21 cellular contexts compared by ENCODE assay signal in the genomic region with DNA sequence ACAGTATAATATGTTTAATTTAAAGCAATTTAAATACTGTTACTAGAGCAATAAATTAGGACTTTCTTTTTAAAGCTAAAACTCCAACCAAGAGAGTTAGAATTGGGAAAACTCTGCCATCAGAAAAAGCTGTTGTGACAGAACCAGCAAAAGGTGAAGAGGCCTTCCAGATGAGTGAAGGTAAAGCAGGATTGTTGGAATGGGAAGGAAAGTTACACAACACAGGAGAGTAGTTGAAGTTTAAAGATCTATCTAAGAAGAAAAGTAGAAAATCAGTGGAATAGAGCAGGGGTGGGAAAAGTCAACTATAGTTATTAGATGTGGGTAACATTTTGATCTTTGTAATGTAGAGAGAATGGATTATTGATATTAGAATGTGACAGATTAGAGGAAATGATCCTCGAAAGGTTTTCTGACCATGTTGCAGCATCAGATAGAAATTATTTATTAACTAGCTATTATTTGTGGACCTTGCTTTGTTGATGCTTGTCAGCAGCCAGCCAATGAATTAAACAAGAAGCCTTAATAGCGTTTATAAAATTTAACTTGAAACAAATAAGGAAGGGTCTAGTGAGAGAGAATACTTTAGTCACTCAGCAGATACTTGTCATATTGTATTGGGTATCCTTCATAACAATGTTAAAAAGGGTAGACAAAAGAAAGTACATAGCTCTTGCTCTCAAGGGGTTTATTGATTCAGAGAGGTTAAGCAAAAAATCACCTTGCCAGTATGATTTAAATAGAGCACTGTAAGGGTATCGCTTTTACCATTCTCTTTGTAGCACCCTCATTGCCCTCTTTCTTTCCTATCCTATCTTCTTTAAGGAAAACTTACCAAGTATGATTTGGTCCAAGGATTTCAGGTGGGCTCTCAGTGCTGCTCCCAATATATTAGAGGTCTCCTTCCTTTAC. TPM values are rescaled to one million over a fixed set of nuclear protein-coding genes. Genes with fewer than 3 reads are reported as not detected.
DNase-seq lines count a peak whose midpoint lies in the region; ATAC-seq, FAIRE-seq and TF ChIP-seq lines count a peak whose summit lies in the region.
"Had no signal": no experiment of that assay in that cellular context is flagged by ENCODE, and none has a peak within 500 bp of the region (broad histone marks: within the 10 kb centered on the region; RNA-seq: fewer than 3 reads in every experiment).

No MANE protein-coding gene starts in this region.

- no peaks in the 10 kb centered on the region for H3K27me3 Mint-ChIP-seq in CD8-positive, alpha-beta memory T cell
- no peaks in the 10 kb centered on the region for H3K27me3 Mint-ChIP-seq in activated CD4-positive, alpha-beta T cell treated with anti-CD3 and anti-CD28 coated beads, Interleukin-2, amount 10 ng/mL, durations not matched to agents 7 days and 5 days
- H3K27me3 Mint-ChIP-seq: CD4-positive, alpha-beta memory T cell had no signal

- H3K79me2 ChIP-seq in HepG2 (ENCODE audit: insufficient read depth, low read length) = no peaks in the 10 kb centered on the region

- CTCF ChIA-PET in CD8-positive, alpha-beta memory T cell (lab: Charles Lee) = no interaction called here
- CTCF ChIA-PET in HEK293 (lab: Yijun Ruan, JAX) = interaction anchor here (1.1 kb wide), 1 partner anchor 33 kb away, joined by 3 read pairs; no protein-coding TSS in a partner anchor
- CTCF ChIA-PET in HepG2 (lab: Yijun Ruan, JAX; ENCODE audit: low intra/inter-chr PET ratio, low total read pairs) = no interaction called here
- CTCF ChIA-PET in activated CD4-positive, alpha-beta T cell treated with anti-CD3 and anti-CD28 coated beads, Interleukin-2, amount 10 ng/mL, durations not matched to agents 7 days and 5 days (lab: Charles Lee) = interaction anchor here (0.6 to 1.1 kb wide), 3 partner anchors 29 to 159 kb away, joined by 3 read pairs; no protein-coding TSS in a partner anchor

- H3K36me3 Mint-ChIP-seq in CD8-positive, alpha-beta memory T cell = peaks cover 19 to 88% (median 29%) of the 10 kb centered on the region in 3 donors
- peaks cover 53% of the 10 kb centered on the region for H3K36me3 Mint-ChIP-seq in activated CD4-positive, alpha-beta T cell treated with anti-CD3 and anti-CD28 coated beads, Interleukin-2, amount 10 ng/mL, durations not matched to agents 7 days and 5 days (ENCODE audit: low read depth)

- no peak overlapping the region for H3K4me3 Mint-ChIP-seq in CD8-positive, alpha-beta memory T cell
- H3K4me3 Mint-ChIP-seq in activated CD4-positive, alpha-beta T cell treated with anti-CD3 and anti-CD28 coated beads, Interleukin-2, amount 10 ng/mL, durations not matched to agents 7 days and 5 days = no peak overlapping the region
- H3K4me3 Mint-ChIP-seq: CD4-positive, alpha-beta memory T cell; HFFc6 had no signal

- H3K27me3 ChIP-seq in CD8-positive, alpha-beta memory T cell (ENCODE audit: insufficient read depth, low read length, poor library complexity, severe bottlenecking) = no peaks in the 10 kb centered on the region
- H3K27me3 ChIP-seq in HepG2 (ENCODE audit: control insufficient read depth in 1 of 2, insufficient read depth in 2 of 2, low read length in 2 of 2) (no peaks in the 10 kb centered on the region), psoas muscle (ENCODE audit: insufficient read depth in 3 of 3, low read length in 2 of 3) (no peaks in the 10 kb centered on the region)
- H3K27me3 ChIP-seq: BE2C had no signal

- 97% methylated on average over 3 of the region's 3 CpGs for WGBS in HepG2 (ENCODE audit: low lambda C conversion rate)
- WGBS in psoas muscle, 3 donors = 96 to 99% (median 97%) methylated on average over 3 of the region's 3 CpGs

- H4K20me1 ChIP-seq in HepG2 (ENCODE audit: insufficient read depth, low read length) = no peaks in the 10 kb centered on the region

- H3K9me3 Mint-ChIP-seq in CD8-positive, alpha-beta memory T cell = no peaks in the 10 kb centered on the region
- H3K9me3 Mint-ChIP-seq in activated CD4-positive, alpha-beta T cell treated with anti-CD3 and anti-CD28 coated beads, Interleukin-2, amount 10 ng/mL, durations not matched to agents 7 days and 5 days = no peaks in the 10 kb centered on the region
- H3K9me3 Mint-ChIP-seq: CD4-positive, alpha-beta memory T cell; HFFc6 had no signal

- no peak overlapping the region for H3K4me3 ChIP-seq in CD8-positive, alpha-beta memory T cell (ENCODE audit: low read length)
- no peak overlapping the region for H3K4me3 ChIP-seq in HEK293 (ENCODE audit: low read depth, low read length)
- no peak overlapping the region for H3K4me3 ChIP-seq in HepG2 (replicated peaks in 1 of 3; ENCODE audit: insufficient read depth in 1 of 3, low read depth in 2 of 3, low read length in 3 of 3)
- H3K4me3 ChIP-seq in psoas muscle = no peak overlapping the region
- H3K4me3 ChIP-seq: A549, HAP-1 had no signal

- no peak for DNase-seq in CD8-positive, alpha-beta memory T cell
- DNase-seq in HepG2 (ENCODE audit: low spot score) (no peak), psoas muscle (no peak), LoVo (ENCODE audit: low spot score) (no peak), NCI-H128 (lab: John Stamatoyannopoulos, UW; ENCODE audit: unreplicated experiment) (no peak)
- DNase-seq in activated CD4-positive, alpha-beta T cell treated with anti-CD3 and anti-CD28 coated beads, Interleukin-2, amount 10 ng/mL, durations not matched to agents 7 days and 5 days = no peak
- DNase-seq: BE2C; CD4-positive, alpha-beta memory T cell; COR-L47; DMS153; DMS79 treated with DMSO at 0.1 percent for 48 hours; EL; HFFc6 had no signal

- no TSS peak for BruUV-seq in HepG2 (replicated peaks; lab: Mats Ljungman, UMichigan)

- no peak overlapping the region for H3K4me2 ChIP-seq in HepG2 (ENCODE audit: low read depth, low read length)
- H3K4me2 ChIP-seq: A549 had no signal

- TF ChIP-seq RAD21 in HepG2 (CRISPR knock-in tag; IDR thresholded peaks at IDR 0.05) = no peak

- H3K27ac ChIP-seq in CD8-positive, alpha-beta memory T cell (ENCODE audit: low read depth, low read length) = no peak overlapping the region
- H3K27ac ChIP-seq in HEK293 (ENCODE audit: extremely low read depth, low read depth, low read length) (no peak overlapping the region), HepG2 (ENCODE audit: extremely low read length, insufficient read depth, low read length) (no peak overlapping the region), psoas muscle (peak overlapping the region; percentile 12)
- H3K27ac ChIP-seq: A549, C4-2B, HL-60 had no signal

- no peak for FAIRE-seq in HepG2 (lab: Jason Lieb, UNC)
- FAIRE-seq: A549, G401.6, GM12891, H1 had no signal

- POLR2A ChIA-PET in CD8-positive, alpha-beta memory T cell (lab: Charles Lee) = no interaction called here
- POLR2A ChIA-PET in HEK293 (lab: Yijun Ruan, JAX) (no interaction called here), HepG2 (lab: Yijun Ruan, JAX) (no interaction called here)
- POLR2A ChIA-PET in activated CD4-positive, alpha-beta T cell treated with anti-CD3 and anti-CD28 coated beads, Interleukin-2, amount 10 ng/mL, durations not matched to agents 7 days and 5 days (lab: Charles Lee) = no interaction called here

- peaks cover 3 to 10% (median 7%) of the 10 kb centered on the region in 3 donors for H3K4me1 Mint-ChIP-seq in CD8-positive, alpha-beta memory T cell
- no peaks in the 10 kb centered on the region for H3K4me1 Mint-ChIP-seq in activated CD4-positive, alpha-beta T cell treated with anti-CD3 and anti-CD28 coated beads, Interleukin-2, amount 10 ng/mL, durations not matched to agents 7 days and 5 days

- no peak overlapping the region for H3K9ac ChIP-seq in HepG2 (ENCODE audit: insufficient read depth, low read depth, low read length)

- TF ChIP-seq CTCF in HEK293 (tag by site-specific recombination; IDR thresholded peaks at IDR 0.05) (no peak), HepG2 (CRISPR knock-in tag; IDR thresholded peaks at IDR 0.05) (no peak), psoas muscle (IDR thresholded peaks at IDR 0.05) (no peak)

- no peaks in the 10 kb centered on the region for H3K4me1 ChIP-seq in CD8-positive, alpha-beta memory T cell (ENCODE audit: insufficient read depth, low read length)
- H3K4me1 ChIP-seq in HEK293 (ENCODE audit: control insufficient read depth, insufficient read depth, low read length) (no peaks in the 10 kb centered on the region), HepG2 (ENCODE audit: insufficient read depth, low read length) (no peaks in the 10 kb centered on the region), psoas muscle (peaks cover 11% of the 10 kb centered on the region)
- H3K4me1 ChIP-seq: A549, BE2C, HAP-1 had no signal

- TF ChIP-seq POLR2A in HepG2 (IDR thresholded peaks at IDR 0.05; ENCODE audit: insufficient read depth in 1 of 2, low read depth in 2 of 2, low read length in 2 of 2) = no peak

- in situ Hi-C loops in HepG2 (cut with HindIII; ENCODE audit: extremely low pct_ligation_motif_present, low pct_unique_long_range_greater_than_20kb) = no loop called here

- no peaks in the 10 kb centered on the region for H3K9me3 ChIP-seq in CD8-positive, alpha-beta memory T cell (ENCODE audit: low read length)
- no peaks in the 10 kb centered on the region for H3K9me3 ChIP-seq in HEK293 (ENCODE audit: control insufficient read depth, insufficient read depth, low read depth, low read length)
- no peaks in the 10 kb centered on the region for H3K9me3 ChIP-seq in HepG2 (ENCODE audit: low read length)
- H3K9me3 ChIP-seq in psoas muscle = no peaks in the 10 kb centered on the region
- H3K9me3 ChIP-seq: A549, BE2C, HAP-1 had no signal

- H3K27ac Mint-ChIP-seq in CD8-positive, alpha-beta memory T cell = peak overlapping the region in 5 of 8 donors; percentile 9 to 67 (median 48)
- no peak overlapping the region for H3K27ac Mint-ChIP-seq in activated CD4-positive, alpha-beta T cell treated with anti-CD3 and anti-CD28 coated beads, Interleukin-2, amount 10 ng/mL, durations not matched to agents 7 days and 5 days
- H3K27ac Mint-ChIP-seq: HFFc6 had no signal

- TF ChIP-seq EP300 in HepG2 (IDR thresholded peaks at IDR 0.05; ENCODE audit: low read depth in 2 of 2, low read length in 2 of 2) (no peak), HepG2 (CRISPR knock-in tag; IDR thresholded peaks at IDR 0.05; ENCODE audit: borderline replicate concordance) (no peak)

- no peak overlapping the region for H2AFZ ChIP-seq in HepG2 (ENCODE audit: low read length)

- peaks cover 54% of the 10 kb centered on the region for H3K36me3 ChIP-seq in CD8-positive, alpha-beta memory T cell (ENCODE audit: insufficient read depth, low read length)
- H3K36me3 ChIP-seq in HEK293 (ENCODE audit: control insufficient read depth in 2 of 2, insufficient read depth in 1 of 2, low read length in 2 of 2) (peaks cover 66 to 89% of the 10 kb centered on the region in 2 experiments), HepG2 (replicated peaks in 1 of 2; ENCODE audit: control insufficient read depth in 1 of 2, insufficient read depth in 2 of 2, low read length in 2 of 2) (peaks cover 24 to 78% of the 10 kb centered on the region in 2 experiments), psoas muscle (ENCODE audit: insufficient read depth in 1 of 2, low read depth in 1 of 2) (peaks cover 0 to 98% of the 10 kb centered on the region in 2 donors)

- intact Hi-C loops in HepG2 (cut with micrococcal nuclease; ENCODE audit: unreplicated experiment) (no loop called here), psoas muscle (cut with DNase I) (loop anchor here in 1 of 2 donors (2.0 kb wide), 1 partner anchor 18 kb away; no protein-coding TSS in a partner anchor)

- ATAC-seq in HepG2 (no peak), psoas muscle (no peak)
- ATAC-seq: A549 had no signal

RNA-seq across cellular contexts. Expression of a gene that starts 24.6 kb away (rescaled TPM):
- total RNA-seq in CD8-positive, alpha-beta memory T cell = 1 to 10 TPM; 3.6 to 4.8 TPM
- polyA plus RNA-seq in CD8-positive, alpha-beta memory T cell = 3.9 TPM
- 0.15 and 0.17 TPM in 2 replicates for total RNA-seq in HepG2 (2016; rRNA removed; fragmentation: Illumina TruSeq; extraction: Trizol)
- total RNA-seq in HepG2 (2016; cell fraction: cytosol; rRNA removed; fragmentation: Illumina TruSeq; extraction: Trizol; ENCODE audit: low read depth) = 0.09 TPM in 1 of 2 replicates, not detected in the other
- 0.21 and 0.22 TPM in 2 replicates for total RNA-seq in HepG2 (2016; cell fraction: insoluble cytoplasmic fraction; rRNA removed; fragmentation: Illumina TruSeq; extraction: Trizol)
- total RNA-seq in HepG2 (2016; cell fraction: membrane; rRNA removed; fragmentation: Illumina TruSeq; extraction: Trizol) = 0.24 and 0.46 TPM in 2 replicates
- total RNA-seq in HepG2 (2016; cell fraction: nucleus; rRNA removed; fragmentation: Illumina TruSeq; extraction: Trizol) = 0.09 and 0.78 TPM in 2 replicates
- polyA plus RNA-seq in HepG2 (2011; rRNA removed) = 2.4 and 4.5 TPM in 2 replicates
- polyA plus RNA-seq in HepG2 (2011; cell fraction: cytosol; rRNA removed) = 1.8 and 2.1 TPM in 2 replicates
- polyA plus RNA-seq in HepG2 (2011; cell fraction: nucleus; rRNA removed) = 4.5 and 8.3 TPM in 2 replicates
- polyA plus RNA-seq in HepG2 (2012) = 6.7 and 10.7 TPM in 2 replicates
- 0.02 and 0.16 TPM in 2 replicates for polyA plus RNA-seq in HepG2 (2016; cell fraction: cytosol; fragmentation: Illumina TruSeq; extraction: Trizol; ENCODE audit: low read depth)
- polyA plus RNA-seq in HepG2 (2016; cell fraction: insoluble cytoplasmic fraction; fragmentation: Illumina TruSeq; extraction: Trizol; ENCODE audit: low read depth) = 0.29 and 0.50 TPM in 2 replicates
- 0.08 and 0.21 TPM in 2 replicates for polyA plus RNA-seq in HepG2 (2016; cell fraction: membrane; fragmentation: Illumina TruSeq; extraction: Trizol; ENCODE audit: low read depth)
- polyA plus RNA-seq in HepG2 (2016; cell fraction: nucleus; fragmentation: Illumina TruSeq; extraction: Trizol; ENCODE audit: insufficient read depth, low read depth) = 0.85 and 1.3 TPM in 2 replicates
- polyA minus RNA-seq in HepG2 (2011; rRNA and poly(A)+ RNA removed; ENCODE audit: low replicate concordance) = 1.7 and 9.6 TPM in 2 replicates
- polyA minus RNA-seq in HepG2 (2011; cell fraction: cytosol; rRNA and poly(A)+ RNA removed) = 2.0 and 5.3 TPM in 2 replicates
- 5.9 and 8.8 TPM in 2 replicates for polyA minus RNA-seq in HepG2 (2011; cell fraction: nucleus; rRNA and poly(A)+ RNA removed)
- 100 to 1,000 TPM; 109 to 208 (median 118) TPM for total RNA-seq in psoas muscle
- polyA plus RNA-seq in psoas muscle = 10 to 100 TPM; 38.3 to 67.1 (median 55.8) TPM
- under 1 TPM; 0.12 TPM for total RNA-seq in activated CD4-positive, alpha-beta T cell treated with anti-CD3 and anti-CD28 coated beads, Interleukin-2, amount 10 ng/mL, durations not matched to agents 7 days and 5 days
- polyA plus RNA-seq: CD4-positive, alpha-beta memory T cell had no signal

Comparison
In these comparisons a context has a peak if more than half of its experiments do, and no peak if none do; other contexts are left out.
1. RNA of a gene that starts 24.6 kb away (total RNA-seq): 109 to 208 TPM in psoas muscle; 3.6 to 4.8 TPM in CD8-positive, alpha-beta memory T cell, 0.09 to 0.78 TPM in HepG2 and 0.12 TPM in activated CD4-positive, alpha-beta T cell treated with anti-CD3 and anti-CD28 coated beads, Interleukin-2, amount 10 ng/mL, durations not matched to agents 7 days and 5 days; every median in the first group is over 10 times any median in the second.
2. CTCF ChIA-PET loops: an anchor here in HEK293 (1.1 kb wide) and activated CD4-positive, alpha-beta T cell treated with anti-CD3 and anti-CD28 coated beads, Interleukin-2, amount 10 ng/mL, durations not matched to agents 7 days and 5 days (0.6 to 1.1 kb wide); none called in CD8-positive, alpha-beta memory T cell and HepG2.